In the genomic region with DNA sequence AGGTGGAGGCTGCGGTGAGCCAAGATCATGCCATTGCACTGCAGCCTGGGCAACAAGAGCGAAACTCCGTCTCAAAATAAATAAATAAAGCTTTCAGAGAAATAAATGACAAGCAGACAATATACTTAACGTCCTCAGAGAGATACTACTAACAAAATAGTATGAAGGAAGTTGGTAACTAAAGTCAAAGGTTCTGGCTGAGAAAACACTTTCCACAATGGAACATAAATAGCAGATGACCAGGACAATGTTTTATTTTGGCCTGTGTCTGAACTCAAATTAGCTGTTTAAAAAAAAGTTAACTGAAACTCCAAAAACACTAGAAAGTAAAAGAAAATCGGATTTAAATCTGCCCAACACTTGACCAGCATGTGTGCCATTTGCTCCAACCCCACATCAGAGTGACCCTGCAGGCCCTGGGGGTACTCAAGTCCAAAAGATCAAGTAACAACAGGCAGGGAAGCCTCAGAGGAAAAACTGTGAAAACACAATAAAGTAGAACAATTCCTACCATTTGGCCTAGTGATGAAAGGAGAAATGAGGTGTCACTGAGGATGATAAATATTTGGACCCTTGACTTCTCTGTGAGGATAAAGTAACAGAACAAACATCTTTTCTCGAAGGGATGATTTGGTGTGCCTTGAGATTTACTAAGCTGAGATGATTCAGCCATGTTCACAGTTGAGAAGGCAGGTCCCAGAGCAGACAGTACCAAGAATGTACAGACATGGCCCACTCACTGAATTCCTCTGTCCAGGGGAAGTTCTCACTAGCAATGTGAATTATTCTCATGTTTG, we compare ENCODE assay signal across 1 cellular context.
A peak's percentile ranks its signal among the peaks of the same experiment; 100 is the strongest.
TF ChIP-seq lines count a peak whose summit lies in the region.

No MANE protein-coding gene starts in this region.

TF ChIP-seq in A549, 52 proteins besides CTCF, POLR2A, EP300 and RAD21 (continued from another document):
- TF ChIP-seq, protein P1, sequence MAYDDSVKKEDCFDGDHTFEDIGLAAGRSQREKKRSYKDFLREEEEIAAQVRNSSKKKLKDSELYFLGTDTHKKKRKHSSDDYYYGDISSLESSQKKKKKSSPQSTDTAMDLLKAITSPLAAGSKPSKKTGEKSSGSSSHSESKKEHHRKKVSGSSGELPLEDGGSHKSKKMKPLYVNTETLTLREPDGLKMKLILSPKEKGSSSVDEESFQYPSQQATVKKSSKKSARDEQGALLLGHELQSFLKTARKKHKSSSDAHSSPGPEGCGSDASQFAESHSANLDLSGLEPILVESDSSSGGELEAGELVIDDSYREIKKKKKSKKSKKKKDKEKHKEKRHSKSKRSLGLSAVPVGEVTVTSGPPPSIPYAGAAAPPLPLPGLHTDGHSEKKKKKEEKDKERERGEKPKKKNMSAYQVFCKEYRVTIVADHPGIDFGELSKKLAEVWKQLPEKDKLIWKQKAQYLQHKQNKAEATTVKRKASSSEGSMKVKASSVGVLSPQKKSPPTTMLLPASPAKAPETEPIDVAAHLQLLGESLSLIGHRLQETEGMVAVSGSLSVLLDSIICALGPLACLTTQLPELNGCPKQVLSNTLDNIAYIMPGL (CRISPR knock-in tag; IDR thresholded peaks at IDR 0.05; ENCODE audit: borderline replicate concordance), result no peak
- TF ChIP-seq ZC3H11A (IDR thresholded peaks at IDR 0.05) (no peak), ESRRA (IDR thresholded peaks at IDR 0.05; ENCODE audit: borderline replicate concordance, low read length) (no peak), HOXA7 (CRISPR knock-in tag; IDR thresholded peaks at IDR 0.05) (no peak), NPAS2 (CRISPR knock-in tag; IDR thresholded peaks at IDR 0.05; ENCODE audit: borderline replicate concordance) (no peak), MAZ (IDR thresholded peaks at IDR 0.05; ENCODE audit: borderline replicate concordance, low read depth, low read length) (no peak), NR3C1 (IDR thresholded peaks at IDR 0.05) (no peak), HEYL (CRISPR knock-in tag; IDR thresholded peaks at IDR 0.05) (no peak), SREBF2 (IDR thresholded peaks at IDR 0.05) (no peak), ATOH8 (CRISPR knock-in tag; IDR thresholded peaks at IDR 0.05; ENCODE audit: low read depth) (no peak), CBX8 (IDR thresholded peaks at IDR 0.05) (no peak), TP53 (CRISPR knock-in tag; IDR thresholded peaks at IDR 0.05) (no peak), NFE2L2 (conservative IDR thresholded peaks at IDR 0.05; ENCODE audit: low read length) (no peak), RFX5 (IDR thresholded peaks at IDR 0.05) (no peak), FOXS1 (CRISPR knock-in tag; IDR thresholded peaks at IDR 0.05) (no peak), HOXB5 (CRISPR knock-in tag; IDR thresholded peaks at IDR 0.05) (peak; percentile 51; the same call in 1 of the 2 replicates), CHD2 (IDR thresholded peaks at IDR 0.05; ENCODE audit: low read length, partially characterized antibody) (no peak), ELK1 (IDR thresholded peaks at IDR 0.05; ENCODE audit: low read depth, low read length) (no peak), EHMT2 (IDR thresholded peaks at IDR 0.05; ENCODE audit: low read depth) (no peak), GATA3 (IDR thresholded peaks at IDR 0.05; ENCODE audit: borderline replicate concordance) (peak; percentile 73), SMC3 (IDR thresholded peaks at IDR 0.05) (no peak), KDM1A (IDR thresholded peaks at IDR 0.05; ENCODE audit: low read depth) (no peak), ZSCAN20 (CRISPR knock-in tag; IDR thresholded peaks at IDR 0.05) (no peak), HDAC2 (IDR thresholded peaks at IDR 0.05) (no peak), CEBPB (IDR thresholded peaks at IDR 0.05) (0 out of 4 replicates have a peak, but pooled peaks of 1 of the 2 experiments have one; percentile 15), ZFP36 (IDR thresholded peaks at IDR 0.05; ENCODE audit: borderline replicate concordance, partially characterized antibody) (no peak), JUN (IDR thresholded peaks at IDR 0.05) (peak in 1 of 2 experiments; percentile 40; a peak in 1 of 5 replicates), CHD4 (IDR thresholded peaks at IDR 0.05; ENCODE audit: borderline replicate concordance) (no peak), ZNF302 (CRISPR knock-in tag; IDR thresholded peaks at IDR 0.05) (no peak), EHF (CRISPR knock-in tag; IDR thresholded peaks at IDR 0.05) (no peak), USF2 (IDR thresholded peaks at IDR 0.05) (no peak), KDM5A (IDR thresholded peaks at IDR 0.05) (no peak), PHF8 (IDR thresholded peaks at IDR 0.05; ENCODE audit: borderline replicate concordance, low read depth) (no peak), FOSB (CRISPR knock-in tag; IDR thresholded peaks at IDR 0.05) (no peak), MAFK (IDR thresholded peaks at IDR 0.05; ENCODE audit: partially characterized antibody) (no peak), RNF2 (IDR thresholded peaks at IDR 0.05; ENCODE audit: borderline replicate concordance, low read depth) (no peak), CBX2 (IDR thresholded peaks at IDR 0.05; ENCODE audit: borderline replicate concordance, low read depth) (no peak), REST (IDR thresholded peaks at IDR 0.05) (no peak), E2F6 (IDR thresholded peaks at IDR 0.05; ENCODE audit: borderline replicate concordance, low read depth) (no peak), RCOR1 (IDR thresholded peaks at IDR 0.05; ENCODE audit: low read depth, low read length) (no peak), MAX (IDR thresholded peaks at IDR 0.05) (no peak), TFCP2L1 (CRISPR knock-in tag; IDR thresholded peaks at IDR 0.05) (no peak), MYC (IDR thresholded peaks at IDR 0.05; ENCODE audit: borderline replicate concordance, low read length) (no peak), FOSL2 (IDR thresholded peaks at IDR 0.05) (no peak), FOSL2 (CRISPR knock-in tag; IDR thresholded peaks at IDR 0.05) (peak; percentile 79), BHLHE40 (IDR thresholded peaks at IDR 0.05; ENCODE audit: low read depth, low read length) (no peak), RARB (CRISPR knock-in tag; IDR thresholded peaks at IDR 0.05) (no peak), HOXB13 (CRISPR knock-in tag; IDR thresholded peaks at IDR 0.05; ENCODE audit: low read depth) (no peak), POLR2AphosphoS2 (conservative IDR thresholded peaks at IDR 0.05; ENCODE audit: low read length) (no peak)
- TF ChIP-seq, protein P2, sequence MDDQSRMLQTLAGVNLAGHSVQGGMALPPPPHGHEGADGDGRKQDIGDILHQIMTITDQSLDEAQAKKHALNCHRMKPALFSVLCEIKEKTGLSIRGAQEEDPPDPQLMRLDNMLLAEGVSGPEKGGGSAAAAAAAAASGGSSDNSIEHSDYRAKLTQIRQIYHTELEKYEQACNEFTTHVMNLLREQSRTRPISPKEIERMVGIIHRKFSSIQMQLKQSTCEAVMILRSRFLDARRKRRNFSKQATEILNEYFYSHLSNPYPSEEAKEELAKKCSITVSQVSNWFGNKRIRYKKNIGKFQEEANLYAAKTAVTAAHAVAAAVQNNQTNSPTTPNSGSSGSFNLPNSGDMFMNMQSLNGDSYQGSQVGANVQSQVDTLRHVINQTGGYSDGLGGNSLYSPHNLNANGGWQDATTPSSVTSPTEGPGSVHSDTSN (IDR thresholded peaks at IDR 0.05), result no peak
- TF ChIP-seq, protein P3, sequence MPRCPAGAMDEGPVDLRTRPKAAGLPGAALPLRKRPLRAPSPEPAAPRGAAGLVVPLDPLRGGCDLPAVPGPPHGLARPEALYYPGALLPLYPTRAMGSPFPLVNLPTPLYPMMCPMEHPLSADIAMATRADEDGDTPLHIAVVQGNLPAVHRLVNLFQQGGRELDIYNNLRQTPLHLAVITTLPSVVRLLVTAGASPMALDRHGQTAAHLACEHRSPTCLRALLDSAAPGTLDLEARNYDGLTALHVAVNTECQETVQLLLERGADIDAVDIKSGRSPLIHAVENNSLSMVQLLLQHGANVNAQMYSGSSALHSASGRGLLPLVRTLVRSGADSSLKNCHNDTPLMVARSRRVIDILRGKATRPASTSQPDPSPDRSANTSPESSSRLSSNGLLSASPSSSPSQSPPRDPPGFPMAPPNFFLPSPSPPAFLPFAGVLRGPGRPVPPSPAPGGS (IDR thresholded peaks at IDR 0.05), result no peak
TF ChIP-seq in A549: peak in this region for 6.
